In the genomic region with DNA sequence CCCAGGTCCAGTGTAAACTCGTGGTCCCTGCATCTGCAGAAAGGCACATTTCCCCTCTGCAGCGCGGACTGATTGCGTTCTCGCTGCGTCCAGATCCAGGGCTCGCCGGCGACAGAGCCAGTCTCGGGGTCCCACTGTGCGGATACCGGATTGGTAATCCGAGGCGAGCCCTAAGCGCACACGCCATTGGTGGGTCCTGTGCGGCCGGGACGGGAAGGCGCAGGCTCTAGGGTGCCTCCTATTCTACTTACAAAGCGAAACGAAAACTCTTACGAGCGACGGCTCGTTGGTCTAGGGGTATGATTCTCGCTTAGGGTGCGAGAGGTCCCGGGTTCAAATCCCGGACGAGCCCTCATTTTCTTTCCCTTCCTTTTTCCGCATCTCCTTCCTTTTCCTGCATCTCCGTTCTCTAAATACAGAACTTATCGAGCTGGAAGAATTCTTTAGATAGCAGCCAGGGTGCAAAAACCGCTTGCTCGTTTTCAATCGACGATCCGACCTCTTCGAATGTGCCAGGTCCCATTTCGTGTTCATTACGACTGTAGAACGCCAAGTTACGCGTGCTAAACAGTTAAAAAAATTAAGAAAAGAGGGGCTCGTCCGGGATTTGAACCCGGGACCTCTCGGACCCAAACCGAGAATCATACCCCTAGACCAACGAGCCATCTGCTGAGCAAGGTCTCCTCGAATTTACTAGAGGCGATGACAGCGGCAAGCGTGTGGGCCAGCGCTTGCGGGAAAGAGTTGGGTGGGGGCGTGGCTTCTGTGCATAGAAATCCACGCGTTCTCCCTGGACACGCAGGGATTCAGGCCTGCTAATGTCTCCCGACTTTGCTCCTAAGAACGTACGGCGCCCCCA, we compare ENCODE assay signal across 8 cellular contexts. TPM values are rescaled to one million over a fixed set of nuclear protein-coding genes. Genes with fewer than 3 reads are reported as not detected.
DNase-seq lines count a peak whose midpoint lies in the region; ATAC-seq and TF ChIP-seq lines count a peak whose summit lies in the region.

No MANE protein-coding gene starts in this region.

- H2AFZ ChIP-seq in trophoblast cell (ENCODE audit: insufficient read depth, low read length, poor library complexity): peak overlapping the region; percentile 68

- peak overlapping the region; percentile 38 for H4K12ac ChIP-seq in trophoblast cell (ENCODE audit: low read depth, low read length)

- H3K79me2 ChIP-seq in trophoblast cell (ENCODE audit: control insufficient read depth, insufficient read depth, low read length, poor library complexity): no peaks in the 10 kb centered on the region

- H2BK5ac ChIP-seq in trophoblast cell (ENCODE audit: low read depth, low read length, poor library complexity): no peak overlapping the region

- H4K8ac ChIP-seq in trophoblast cell (ENCODE audit: low read depth, low read length): peak overlapping the region; percentile 27

- no peaks in the 10 kb centered on the region for H3K27me3 ChIP-seq in adipocyte (replicated peaks; ENCODE audit: control insufficient read depth, insufficient read depth, low read length)
- no peaks in the 10 kb centered on the region for H3K27me3 ChIP-seq in heart left ventricle
- no peaks in the 10 kb centered on the region for H3K27me3 ChIP-seq in trophoblast cell (ENCODE audit: insufficient read depth, low read length)
- no peaks in the 10 kb centered on the region for H3K27me3 ChIP-seq in tibial nerve

- no peak overlapping the region for H2BK120ac ChIP-seq in trophoblast cell (ENCODE audit: insufficient read depth, low read length, poor library complexity)

- H3K79me1 ChIP-seq in trophoblast cell (ENCODE audit: low read length): peaks cover 3% of the 10 kb centered on the region

- TF ChIP-seq EP300 in tibial nerve (IDR thresholded peaks at IDR 0.05): peak; percentile 20 to 74

- no peak overlapping the region for H3K14ac ChIP-seq in trophoblast cell (ENCODE audit: low read length)

- H3K18ac ChIP-seq in trophoblast cell (ENCODE audit: low read length): no peak overlapping the region

- WGBS in heart left ventricle, 4 donors: 0 to 1% (median 0%) methylated on average over 55 to 65 of the region's 65 CpGs
- no CpG with 5 or more reads among the region's 65 CpGs for WGBS in trophoblast cell (ENCODE audit: extremely low coverage, insufficient coverage, insufficient read length)
- WGBS in tibial nerve, 2 donors: 0 to 1% methylated on average over 49 to 65 of the region's 65 CpGs

- H2AK5ac ChIP-seq in trophoblast cell (ENCODE audit: low read length): no peak overlapping the region

- H4K91ac ChIP-seq in trophoblast cell (ENCODE audit: low read depth, low read length): no peak overlapping the region

- H2BK12ac ChIP-seq in trophoblast cell (ENCODE audit: low read length): no peak overlapping the region

- H3K36me3 ChIP-seq in adipocyte (ENCODE audit: control insufficient read depth, insufficient read depth, low read length, severe bottlenecking) (no peaks in the 10 kb centered on the region), heart left ventricle (no peaks in the 10 kb centered on the region), trophoblast cell (ENCODE audit: control insufficient read depth in 1 of 2, insufficient read depth in 2 of 2, low read length in 2 of 2) (no peaks in the 10 kb centered on the region), tibial nerve (no peaks in the 10 kb centered on the region)

- H3K9ac ChIP-seq in adipocyte (ENCODE audit: low read length) (peak overlapping the region; percentile 84), trophoblast cell (ENCODE audit: low read length) (peak overlapping the region; percentile 50)

- no peak overlapping the region for H3K23ac ChIP-seq in trophoblast cell (ENCODE audit: low read length)

- H3K4me3 ChIP-seq in GM12875 (ENCODE audit: low read depth, low read length): peak overlapping the region; percentile 77
- peak overlapping the region; percentile 88 for H3K4me3 ChIP-seq in adipocyte (ENCODE audit: low read length)
- peak overlapping the region; percentile 69 to 93 (median 80) for H3K4me3 ChIP-seq in heart left ventricle
- H3K4me3 ChIP-seq in trophoblast cell (ENCODE audit: low read depth, low read length): peak overlapping the region; percentile 93
- peak overlapping the region; percentile 73 to 94 (median 87) for H3K4me3 ChIP-seq in tibial nerve

- TF ChIP-seq CTCF in GM12875 (IDR thresholded peaks at IDR 0.05; ENCODE audit: borderline replicate concordance, insufficient read depth, low read depth, low read length): no peak
- no peak for TF ChIP-seq CTCF in heart left ventricle (IDR thresholded peaks at IDR 0.05)
- peak in 1 of 5 experiments; percentile 24 for TF ChIP-seq CTCF in tibial nerve (IDR thresholded peaks at IDR 0.05)

- H3K4ac ChIP-seq in trophoblast cell (ENCODE audit: low read depth, low read length): no peak overlapping the region

- peak; percentile 83 for DNase-seq in NCI-H1105 treated with DMSO at 0.1 percent for 48 hours (lab: John Stamatoyannopoulos, UW)
- DNase-seq in SW 1271 (lab: John Stamatoyannopoulos, UW): peak; percentile 92
- DNase-seq in adipocyte (ENCODE audit: low read depth): peak; percentile 98
- peak; percentile 90 to 94 (median 91) for DNase-seq in heart left ventricle
- peak; percentile 91 to 96 for DNase-seq in trophoblast cell
- peak; percentile 88 to 94 for DNase-seq in tibial nerve (ENCODE audit: low spot score in 2 of 2)

- ATAC-seq in HG02678 (IDR thresholded peaks at IDR 0.05; ENCODE audit: unreplicated experiment) (peak; percentile 63), heart left ventricle (peak; percentile 90 to 92 (median 92))

- H3K27ac ChIP-seq in heart left ventricle (peak overlapping the region; percentile 35 to 90 (median 81)), trophoblast cell (ENCODE audit: low read depth, low read length) (no peak overlapping the region), tibial nerve (peak overlapping the region; percentile 81 to 94 (median 86))

- H3K9me3 ChIP-seq in adipocyte (ENCODE audit: control insufficient read depth, low read length) (no peaks in the 10 kb centered on the region), heart left ventricle (no peaks in the 10 kb centered on the region), trophoblast cell (ENCODE audit: insufficient read depth, low read depth, low read length) (no peaks in the 10 kb centered on the region), tibial nerve (no peaks in the 10 kb centered on the region)

- intact Hi-C loops in heart left ventricle (cut with DNase I): loop anchor here in 7 of 10 donors (1.0 to 10.0 kb wide), 4 partner anchors 27 to 209 kb away; partner anchors contain the start of gene EMSY (in 2 of the 7)

- TF ChIP-seq POLR2A in heart left ventricle (IDR thresholded peaks at IDR 0.05): no peak
- TF ChIP-seq POLR2A in tibial nerve (IDR thresholded peaks at IDR 0.05): peak; percentile 17 to 37

- peak overlapping the region; percentile 92 for H3K4me2 ChIP-seq in trophoblast cell (ENCODE audit: low read length)

- H3K4me1 ChIP-seq in adipocyte (ENCODE audit: control insufficient read depth, insufficient read depth, low read length) (peaks cover 19% of the 10 kb centered on the region), heart left ventricle (peaks cover 0 to 21% (median 8%) of the 10 kb centered on the region in 12 donors), trophoblast cell (ENCODE audit: control insufficient read depth in 1 of 2, insufficient read depth in 2 of 2, low read length in 2 of 2) (peaks cover 20% of the 10 kb centered on the region in 2 experiments), tibial nerve (peaks cover 0 to 17% (median 12%) of the 10 kb centered on the region in 4 donors)

RNA-seq across cellular contexts. Expression of gene WNT11, which starts 29.2 kb away (rescaled TPM):
- total RNA-seq in heart left ventricle (10 to 100 TPM in 2 of 9 donors, 1 to 10 TPM in 7; 5.0 to 20.9 (median 9.2) TPM), tibial nerve (10 to 100 TPM; 14.2 to 65.7 (median 27.5) TPM)
- polyA plus RNA-seq in heart left ventricle: 1 to 10 TPM; 3.8 to 6.7 TPM
- 19.6 and 20.6 TPM in 2 replicates for polyA plus RNA-seq in trophoblast cell (2013)

Comparison
In these comparisons a context has a peak if more than half of its experiments do, and no peak if none do; other contexts are left out.
1. POLR2A ChIP-seq: peak in tibial nerve (2 of 2); none in heart left ventricle (0 of 2).
2. Peak in every context shown above with its lines, with median percentiles within 50 percentile points of each other: H3K4me3 ChIP-seq and DNase-seq.